ENCODE assay signal across 8 cellular contexts in genomic region chr19:5138606-5139594, GRCh38.
DNase-seq lines count a peak whose midpoint lies in the region; ATAC-seq and TF ChIP-seq lines count a peak whose summit lies in the region.

No MANE protein-coding gene starts in this region.

- no peaks in the 10 kb centered on the region for H3K36me3 Mint-ChIP-seq in natural killer cell

- H3K9me3 Mint-ChIP-seq in natural killer cell: no peaks in the 10 kb centered on the region

- ATAC-seq in HG02763 (IDR thresholded peaks at IDR 0.05; ENCODE audit: unreplicated experiment) (peak; percentile 66), natural killer cell (peak; percentile 72 to 89 (median 82)), upper lobe of left lung (ENCODE audit: low FRiP score in 2 of 2) (peak in 1 of 2 donors; percentile 24)

- peaks cover 23 to 38% of the 10 kb centered on the region in 2 donors for H3K4me1 Mint-ChIP-seq in natural killer cell

- TF ChIP-seq POLR2A in upper lobe of left lung (IDR thresholded peaks at IDR 0.05): no peak

- DNase-seq in GM04503 (ENCODE audit: low read depth) (peak; percentile 60), T1000 (lab: John Stamatoyannopoulos, UW) (peak; percentile 10), anterior cingulate cortex (lab: John Stamatoyannopoulos, UW) (peak in 33 of 58 donors; percentile 7 to 58 (median 24)), natural killer cell (peak; percentile 89), upper lobe of left lung (peak; percentile 50 to 59), NCI-H1105 treated with DMSO at 0.1 percent for 48 hours (lab: John Stamatoyannopoulos, UW) (no peak), NCI-H2107 treated with DMSO at 0.1 percent for 48 hours (lab: John Stamatoyannopoulos, UW; ENCODE audit: unreplicated experiment) (no peak)

- peaks cover 0 to 16% (median 2%) of the 10 kb centered on the region in 4 donors for H3K4me1 ChIP-seq in upper lobe of left lung

- no peak overlapping the region for H3K27ac ChIP-seq in upper lobe of left lung

- peaks cover 35 to 96% (median 86%) of the 10 kb centered on the region in 4 donors for H3K36me3 ChIP-seq in upper lobe of left lung

- peaks cover 0 to 3% of the 10 kb centered on the region in 2 donors for H3K27me3 Mint-ChIP-seq in natural killer cell (ENCODE audit: low read depth in 2 of 2)

- no peak for TF ChIP-seq EP300 in upper lobe of left lung (IDR thresholded peaks at IDR 0.05)

- H3K4me3 Mint-ChIP-seq in natural killer cell: peak overlapping the region; percentile 79

- TF ChIP-seq CTCF in natural killer cell (IDR thresholded peaks at IDR 0.05): no peak
- no peak for TF ChIP-seq CTCF in upper lobe of left lung (IDR thresholded peaks at IDR 0.05)

- 71 to 72% methylated on average over 30 of the region's 30 CpGs for WGBS in upper lobe of left lung, 2 donors

- no peaks in the 10 kb centered on the region for H3K9me3 ChIP-seq in upper lobe of left lung

- H3K27me3 ChIP-seq in upper lobe of left lung: no peaks in the 10 kb centered on the region

- H3K4me3 ChIP-seq in upper lobe of left lung: no peak overlapping the region

- peak overlapping the region; percentile 85 to 94 for H3K27ac Mint-ChIP-seq in natural killer cell

- intact Hi-C loops in natural killer cell (cut with micrococcal nuclease): loop anchor here (1.0 to 5.0 kb wide), 2 partner anchors 62 to 171 kb away; no protein-coding TSS in a partner anchor

Comparison
In these comparisons a context has a peak if more than half of its experiments do, and no peak if none do; other contexts are left out.
1. DNase-seq: peak in GM04503 (single experiment), T1000 (single experiment), anterior cingulate cortex (33 of 58), natural killer cell (single experiment) and upper lobe of left lung (2 of 2); none in NCI-H1105 treated with DMSO at 0.1 percent for 48 hours (single experiment) and NCI-H2107 treated with DMSO at 0.1 percent for 48 hours (single experiment).